In the genomic region with DNA sequence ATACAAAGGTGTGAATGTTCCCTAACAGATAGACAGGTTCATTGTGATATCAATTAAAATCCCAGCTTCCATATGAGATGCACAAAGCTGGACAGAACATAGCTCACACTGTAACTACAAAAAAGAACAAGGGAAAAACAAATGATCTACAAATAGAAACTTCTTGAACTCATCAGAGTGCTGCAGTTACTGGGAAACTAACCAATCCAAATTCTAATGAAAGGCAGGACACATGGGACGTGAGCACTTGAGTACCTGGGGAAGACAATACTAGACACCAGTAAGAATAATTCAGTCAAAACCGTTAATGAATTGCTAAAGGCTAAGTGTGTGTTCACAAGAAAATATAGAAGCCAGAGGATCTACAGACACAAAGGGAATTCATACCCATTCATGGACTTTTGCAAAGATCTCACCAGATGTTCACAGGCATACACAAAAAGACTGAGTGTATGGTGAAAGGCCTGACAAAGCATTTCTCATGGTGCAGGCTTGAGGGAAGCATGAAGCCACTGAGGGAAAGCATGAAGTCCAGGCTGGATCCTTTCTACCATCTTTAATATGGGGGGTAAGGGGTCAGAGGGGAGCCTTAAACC, we compare ENCODE assay signal across 18 cellular contexts. TPM values are rescaled to one million over a fixed set of nuclear protein-coding genes. Genes with fewer than 3 reads are reported as not detected.
"Had no signal": no experiment of that assay in that cellular context is flagged by ENCODE, and none has a peak within 500 bp of the region (broad histone marks: within the 10 kb centered on the region; RNA-seq: fewer than 3 reads in every experiment).

No MANE protein-coding gene starts in this region.

- H3K4me3 ChIP-seq: tibial artery had no signal

- H3K27ac Mint-ChIP-seq: activated CD4-positive, alpha-beta T cell treated with anti-CD3 and anti-CD28 coated beads, Interleukin-2, amount 10 ng/mL, durations not matched to agents 7 days and 5 days; activated CD8-positive, alpha-beta T cell treated with anti-CD3 and anti-CD28 coated beads, Interleukin-2, amount 10 ng/mL, durations not matched to agents 7 days and 5 days; activated naive CD4-positive, alpha-beta T cell treated with anti-CD3 and anti-CD28 coated beads for 36 hours; activated T-cell treated with anti-CD3 and anti-CD28 coated beads, Interleukin-2, amount 50 U/mL, for 24 hours; natural killer cell treated with Interleukin-12 subunit alpha and Interleukin-12 subunit beta and Interleukin-15 and Interleukin-18, amount 100 ng/mL, for 72 hours had no signal

- DNase-seq: activated CD4-positive, alpha-beta T cell treated with anti-CD3 and anti-CD28 coated beads, Interleukin-2, amount 10 ng/mL, durations not matched to agents 7 days and 5 days; activated CD8-positive, alpha-beta T cell treated with anti-CD3 and anti-CD28 coated beads, Interleukin-2, amount 10 ng/mL, durations not matched to agents 7 days and 5 days; activated naive CD4-positive, alpha-beta T cell treated with anti-CD3 and anti-CD28 coated beads for 36 hours; activated T-cell treated with anti-CD3 and anti-CD28 coated beads, Interleukin-2, amount 50 U/mL, for 24 hours; brain microvascular endothelial cell; cerebellar nuclear complex; effector CD4-positive, alpha-beta T cell; kidney glomerular epithelial cell; nucleus accumbens; posterior cingulate gyrus; stimulated activated naive CD4-positive, alpha-beta T cell; T-helper 1 cell; tibial artery had no signal

- H3K27me3 ChIP-seq: brain microvascular endothelial cell, tibial artery had no signal

- ATAC-seq: activated CD4-positive, CD25-positive, alpha-beta regulatory T cell treated with anti-CD3 and anti-CD28 coated beads, Interleukin-2, amount 50 U/mL, for 24 hours; activated CD8-positive, alpha-beta T cell treated with anti-CD3 and anti-CD28 coated beads, Interleukin-2, amount 10 ng/mL, durations not matched to agents 7 days and 5 days; natural killer cell treated with Interleukin-12 subunit alpha and Interleukin-12 subunit beta and Interleukin-15 and Interleukin-18, amount 100 ng/mL, for 72 hours had no signal

- H3K9me3 ChIP-seq: tibial artery had no signal

- H3K27me3 Mint-ChIP-seq: activated CD4-positive, alpha-beta T cell treated with anti-CD3 and anti-CD28 coated beads, Interleukin-2, amount 10 ng/mL, durations not matched to agents 7 days and 5 days; activated T-cell treated with anti-CD3 and anti-CD28 coated beads, Interleukin-2, amount 50 U/mL, for 24 hours; natural killer cell treated with Interleukin-12 subunit alpha and Interleukin-12 subunit beta and Interleukin-15 and Interleukin-18, amount 100 ng/mL, for 72 hours had no signal

- H3K4me3 Mint-ChIP-seq: activated CD4-positive, alpha-beta T cell treated with anti-CD3 and anti-CD28 coated beads, Interleukin-2, amount 10 ng/mL, durations not matched to agents 7 days and 5 days; activated CD8-positive, alpha-beta T cell treated with anti-CD3 and anti-CD28 coated beads, Interleukin-2, amount 10 ng/mL, durations not matched to agents 7 days and 5 days; activated naive CD4-positive, alpha-beta T cell treated with anti-CD3 and anti-CD28 coated beads for 36 hours; activated T-cell treated with anti-CD3 and anti-CD28 coated beads, Interleukin-2, amount 50 U/mL, for 24 hours; natural killer cell treated with Interleukin-12 subunit alpha and Interleukin-12 subunit beta and Interleukin-15 and Interleukin-18, amount 100 ng/mL, for 72 hours had no signal

- H3K4me1 ChIP-seq: tibial artery had no signal

- H3K27ac ChIP-seq: brain microvascular endothelial cell, tibial artery had no signal

- FAIRE-seq: frontal cortex had no signal

- H3K36me3 ChIP-seq: brain microvascular endothelial cell had no signal

- H3K9me3 Mint-ChIP-seq: activated CD4-positive, alpha-beta T cell treated with anti-CD3 and anti-CD28 coated beads, Interleukin-2, amount 10 ng/mL, durations not matched to agents 7 days and 5 days; activated T-cell treated with anti-CD3 and anti-CD28 coated beads, Interleukin-2, amount 50 U/mL, for 24 hours; natural killer cell treated with Interleukin-12 subunit alpha and Interleukin-12 subunit beta and Interleukin-15 and Interleukin-18, amount 100 ng/mL, for 72 hours had no signal

- H3K4me1 Mint-ChIP-seq: activated CD4-positive, alpha-beta T cell treated with anti-CD3 and anti-CD28 coated beads, Interleukin-2, amount 10 ng/mL, durations not matched to agents 7 days and 5 days had no signal

RNA-seq across cellular contexts. Expression of gene GPR22, which starts 7.8 kb away (rescaled TPM):
- total RNA-seq: activated CD4-positive, alpha-beta T cell treated with anti-CD3 and anti-CD28 coated beads, Interleukin-2, amount 10 ng/mL, durations not matched to agents 7 days and 5 days; activated CD8-positive, alpha-beta T cell treated with anti-CD3 and anti-CD28 coated beads, Interleukin-2, amount 10 ng/mL, durations not matched to agents 7 days and 5 days; activated naive CD4-positive, alpha-beta T cell treated with anti-CD3 and anti-CD28 coated beads for 36 hours; lower leg skin; mesenteric fat pad; natural killer cell treated with Interleukin-12 subunit alpha and Interleukin-12 subunit beta and Interleukin-15 and Interleukin-18, amount 100 ng/mL, for 72 hours had no signal
